In the genomic region with DNA sequence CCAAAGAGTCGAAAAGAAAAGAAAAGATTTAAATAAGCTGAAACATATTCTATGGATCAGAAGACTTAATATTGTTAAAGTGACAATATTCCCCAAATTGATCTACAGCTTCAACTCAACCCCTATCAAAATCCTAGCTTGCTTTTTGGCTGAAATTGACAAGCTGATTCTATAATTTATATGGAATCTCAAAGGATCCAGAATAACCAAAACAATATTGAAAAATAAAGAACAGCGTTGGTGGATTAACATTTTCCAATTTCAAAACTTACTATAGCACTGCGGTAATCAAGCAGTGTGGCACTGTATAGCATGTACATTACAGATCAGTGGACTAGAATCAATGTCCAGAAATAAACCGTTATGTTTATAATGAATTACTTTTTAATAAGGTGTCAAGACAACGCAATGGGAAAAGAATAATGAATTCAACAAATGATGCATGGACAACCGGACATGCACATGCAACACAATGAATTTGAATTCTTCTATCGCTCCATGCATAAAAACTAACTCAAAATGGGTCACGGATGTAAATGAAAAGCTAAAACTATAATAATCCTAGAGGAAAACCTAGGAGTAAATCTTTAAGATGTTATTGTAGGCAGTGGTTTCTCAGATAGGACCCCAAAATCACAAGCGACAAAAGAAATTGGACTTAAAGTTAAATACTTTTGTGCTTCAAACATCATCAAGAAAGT, we compare ENCODE assay signal across 1 cellular context.
TF ChIP-seq lines count a peak whose summit lies in the region.

No MANE protein-coding gene starts in this region.

TF ChIP-seq in GM12878, 131 proteins besides CTCF, POLR2A, EP300 and RAD21:
- TF ChIP-seq, protein P1, sequence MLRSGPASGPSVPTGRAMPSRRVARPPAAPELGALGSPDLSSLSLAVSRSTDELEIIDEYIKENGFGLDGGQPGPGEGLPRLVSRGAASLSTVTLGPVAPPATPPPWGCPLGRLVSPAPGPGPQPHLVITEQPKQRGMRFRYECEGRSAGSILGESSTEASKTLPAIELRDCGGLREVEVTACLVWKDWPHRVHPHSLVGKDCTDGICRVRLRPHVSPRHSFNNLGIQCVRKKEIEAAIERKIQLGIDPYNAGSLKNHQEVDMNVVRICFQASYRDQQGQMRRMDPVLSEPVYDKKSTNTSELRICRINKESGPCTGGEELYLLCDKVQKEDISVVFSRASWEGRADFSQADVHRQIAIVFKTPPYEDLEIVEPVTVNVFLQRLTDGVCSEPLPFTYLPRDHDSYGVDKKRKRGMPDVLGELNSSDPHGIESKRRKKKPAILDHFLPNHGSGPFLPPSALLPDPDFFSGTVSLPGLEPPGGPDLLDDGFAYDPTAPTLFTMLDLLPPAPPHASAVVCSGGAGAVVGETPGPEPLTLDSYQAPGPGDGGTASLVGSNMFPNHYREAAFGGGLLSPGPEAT (IDR thresholded peaks at IDR 0.05; ENCODE audit: low read depth): no peak
- TF ChIP-seq FOS (IDR thresholded peaks at IDR 0.05; ENCODE audit: borderline replicate concordance, extremely low read depth, insufficient read length): no peak
- no peak for TF ChIP-seq PML (IDR thresholded peaks at IDR 0.05; ENCODE audit: low read length)
- no peak for TF ChIP-seq SP1 (IDR thresholded peaks at IDR 0.05; ENCODE audit: low read depth, low read length)
- TF ChIP-seq, protein P2, sequence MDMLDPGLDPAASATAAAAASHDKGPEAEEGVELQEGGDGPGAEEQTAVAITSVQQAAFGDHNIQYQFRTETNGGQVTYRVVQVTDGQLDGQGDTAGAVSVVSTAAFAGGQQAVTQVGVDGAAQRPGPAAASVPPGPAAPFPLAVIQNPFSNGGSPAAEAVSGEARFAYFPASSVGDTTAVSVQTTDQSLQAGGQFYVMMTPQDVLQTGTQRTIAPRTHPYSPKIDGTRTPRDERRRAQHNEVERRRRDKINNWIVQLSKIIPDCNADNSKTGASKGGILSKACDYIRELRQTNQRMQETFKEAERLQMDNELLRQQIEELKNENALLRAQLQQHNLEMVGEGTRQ (IDR thresholded peaks at IDR 0.05; ENCODE audit: borderline replicate concordance, low read depth, low read length): no peak
- TF ChIP-seq SPI1 (IDR thresholded peaks at IDR 0.05; ENCODE audit: borderline replicate concordance, insufficient read depth, low read depth, low read length): no peak
- TF ChIP-seq, protein P3, sequence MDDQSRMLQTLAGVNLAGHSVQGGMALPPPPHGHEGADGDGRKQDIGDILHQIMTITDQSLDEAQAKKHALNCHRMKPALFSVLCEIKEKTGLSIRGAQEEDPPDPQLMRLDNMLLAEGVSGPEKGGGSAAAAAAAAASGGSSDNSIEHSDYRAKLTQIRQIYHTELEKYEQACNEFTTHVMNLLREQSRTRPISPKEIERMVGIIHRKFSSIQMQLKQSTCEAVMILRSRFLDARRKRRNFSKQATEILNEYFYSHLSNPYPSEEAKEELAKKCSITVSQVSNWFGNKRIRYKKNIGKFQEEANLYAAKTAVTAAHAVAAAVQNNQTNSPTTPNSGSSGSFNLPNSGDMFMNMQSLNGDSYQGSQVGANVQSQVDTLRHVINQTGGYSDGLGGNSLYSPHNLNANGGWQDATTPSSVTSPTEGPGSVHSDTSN (IDR thresholded peaks at IDR 0.05; ENCODE audit: insufficient replicate concordance, low read depth, low read length): no peak
- TF ChIP-seq PAX5 (IDR thresholded peaks at IDR 0.05; ENCODE audit: borderline replicate concordance, low read depth, low read length): no peak
- TF ChIP-seq ZNF207 (IDR thresholded peaks at IDR 0.05; ENCODE audit: borderline replicate concordance): no peak
- TF ChIP-seq CBX3 (IDR thresholded peaks at IDR 0.05; ENCODE audit: borderline replicate concordance, low read depth): no peak
- TF ChIP-seq, protein P4, sequence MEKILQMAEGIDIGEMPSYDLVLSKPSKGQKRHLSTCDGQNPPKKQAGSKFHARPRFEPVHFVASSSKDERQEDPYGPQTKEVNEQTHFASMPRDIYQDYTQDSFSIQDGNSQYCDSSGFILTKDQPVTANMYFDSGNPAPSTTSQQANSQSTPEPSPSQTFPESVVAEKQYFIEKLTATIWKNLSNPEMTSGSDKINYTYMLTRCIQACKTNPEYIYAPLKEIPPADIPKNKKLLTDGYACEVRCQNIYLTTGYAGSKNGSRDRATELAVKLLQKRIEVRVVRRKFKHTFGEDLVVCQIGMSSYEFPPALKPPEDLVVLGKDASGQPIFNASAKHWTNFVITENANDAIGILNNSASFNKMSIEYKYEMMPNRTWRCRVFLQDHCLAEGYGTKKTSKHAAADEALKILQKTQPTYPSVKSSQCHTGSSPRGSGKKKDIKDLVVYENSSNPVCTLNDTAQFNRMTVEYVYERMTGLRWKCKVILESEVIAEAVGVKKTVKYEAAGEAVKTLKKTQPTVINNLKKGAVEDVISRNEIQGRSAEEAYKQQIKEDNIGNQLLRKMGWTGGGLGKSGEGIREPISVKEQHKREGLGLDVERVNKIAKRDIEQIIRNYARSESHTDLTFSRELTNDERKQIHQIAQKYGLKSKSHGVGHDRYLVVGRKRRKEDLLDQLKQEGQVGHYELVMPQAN (conservative IDR thresholded peaks at IDR 0.05): no peak
- no peak for TF ChIP-seq RBBP5 (conservative IDR thresholded peaks at IDR 0.05)
- TF ChIP-seq, protein P5, sequence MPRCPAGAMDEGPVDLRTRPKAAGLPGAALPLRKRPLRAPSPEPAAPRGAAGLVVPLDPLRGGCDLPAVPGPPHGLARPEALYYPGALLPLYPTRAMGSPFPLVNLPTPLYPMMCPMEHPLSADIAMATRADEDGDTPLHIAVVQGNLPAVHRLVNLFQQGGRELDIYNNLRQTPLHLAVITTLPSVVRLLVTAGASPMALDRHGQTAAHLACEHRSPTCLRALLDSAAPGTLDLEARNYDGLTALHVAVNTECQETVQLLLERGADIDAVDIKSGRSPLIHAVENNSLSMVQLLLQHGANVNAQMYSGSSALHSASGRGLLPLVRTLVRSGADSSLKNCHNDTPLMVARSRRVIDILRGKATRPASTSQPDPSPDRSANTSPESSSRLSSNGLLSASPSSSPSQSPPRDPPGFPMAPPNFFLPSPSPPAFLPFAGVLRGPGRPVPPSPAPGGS (IDR thresholded peaks at IDR 0.05; ENCODE audit: borderline replicate concordance, insufficient read depth, low read depth, low read length, poor library complexity, severe bottlenecking): no peak
- no peak for TF ChIP-seq NR2F1 (conservative IDR thresholded peaks at IDR 0.05)
- TF ChIP-seq KLF5 (IDR thresholded peaks at IDR 0.05; ENCODE audit: partially characterized antibody): no peak
- TF ChIP-seq, protein P6, sequence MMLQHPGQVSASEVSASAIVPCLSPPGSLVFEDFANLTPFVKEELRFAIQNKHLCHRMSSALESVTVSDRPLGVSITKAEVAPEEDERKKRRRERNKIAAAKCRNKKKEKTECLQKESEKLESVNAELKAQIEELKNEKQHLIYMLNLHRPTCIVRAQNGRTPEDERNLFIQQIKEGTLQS (IDR thresholded peaks at IDR 0.05; ENCODE audit: borderline replicate concordance, extremely low read depth, low read depth, low read length): no peak
- TF ChIP-seq, protein P7, sequence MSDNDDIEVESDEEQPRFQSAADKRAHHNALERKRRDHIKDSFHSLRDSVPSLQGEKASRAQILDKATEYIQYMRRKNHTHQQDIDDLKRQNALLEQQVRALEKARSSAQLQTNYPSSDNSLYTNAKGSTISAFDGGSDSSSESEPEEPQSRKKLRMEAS (IDR thresholded peaks at IDR 0.05; ENCODE audit: low read depth, low read length): no peak
- no peak for TF ChIP-seq YY1 (IDR thresholded peaks at IDR 0.05; ENCODE audit: low read depth, low read length)
